ENCODE assay signal across 1 cellular context in the genomic region with DNA sequence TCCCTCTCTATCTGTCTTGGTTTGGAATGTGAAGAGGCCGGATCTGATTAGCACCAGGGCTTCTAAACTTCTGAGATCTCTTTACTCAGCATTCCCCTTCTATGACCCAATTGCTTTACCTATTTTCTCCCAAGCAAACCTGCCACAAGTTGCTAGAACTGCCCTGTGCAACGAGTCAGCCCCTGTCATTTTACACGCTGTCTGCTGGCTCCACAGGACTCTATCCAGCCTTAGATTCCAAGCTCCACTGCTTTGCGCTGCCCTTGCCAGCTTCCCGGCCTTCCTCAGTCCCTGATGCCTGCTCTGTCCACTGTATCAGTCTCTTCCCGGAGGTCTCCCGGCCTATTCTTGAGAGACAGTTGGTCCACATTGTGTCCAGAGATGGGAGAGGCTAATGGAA.
TF ChIP-seq lines count a peak whose summit lies in the region.

No MANE protein-coding gene starts in this region.

TF ChIP-seq in IMR-90, 13 proteins besides CTCF, POLR2A, EP300 and RAD21:
- no peak for TF ChIP-seq CEBPB (IDR thresholded peaks at IDR 0.05; ENCODE audit: low read depth, low read length)
- no peak for TF ChIP-seq BHLHE40 (IDR thresholded peaks at IDR 0.05; ENCODE audit: low read depth, low read length)
- TF ChIP-seq RCOR1 (IDR thresholded peaks at IDR 0.05; ENCODE audit: insufficient replicate concordance, low read length): no peak
- no peak for TF ChIP-seq CHD1 (IDR thresholded peaks at IDR 0.05; ENCODE audit: low read depth, low read length)
- TF ChIP-seq RFX5 (IDR thresholded peaks at IDR 0.05; ENCODE audit: low read depth, low read length): no peak
- no peak for TF ChIP-seq SMC3 (IDR thresholded peaks at IDR 0.05; ENCODE audit: low read depth, low read length)
- TF ChIP-seq NFE2L2 (IDR thresholded peaks at IDR 0.05; ENCODE audit: low read depth, low read length): no peak
- no peak for TF ChIP-seq MAFK (IDR thresholded peaks at IDR 0.05; ENCODE audit: low read depth, low read length)
- TF ChIP-seq USF2 (IDR thresholded peaks at IDR 0.05; ENCODE audit: low read depth, low read length): no peak
